8 cellular contexts compared by ENCODE assay signal in the genomic region with DNA sequence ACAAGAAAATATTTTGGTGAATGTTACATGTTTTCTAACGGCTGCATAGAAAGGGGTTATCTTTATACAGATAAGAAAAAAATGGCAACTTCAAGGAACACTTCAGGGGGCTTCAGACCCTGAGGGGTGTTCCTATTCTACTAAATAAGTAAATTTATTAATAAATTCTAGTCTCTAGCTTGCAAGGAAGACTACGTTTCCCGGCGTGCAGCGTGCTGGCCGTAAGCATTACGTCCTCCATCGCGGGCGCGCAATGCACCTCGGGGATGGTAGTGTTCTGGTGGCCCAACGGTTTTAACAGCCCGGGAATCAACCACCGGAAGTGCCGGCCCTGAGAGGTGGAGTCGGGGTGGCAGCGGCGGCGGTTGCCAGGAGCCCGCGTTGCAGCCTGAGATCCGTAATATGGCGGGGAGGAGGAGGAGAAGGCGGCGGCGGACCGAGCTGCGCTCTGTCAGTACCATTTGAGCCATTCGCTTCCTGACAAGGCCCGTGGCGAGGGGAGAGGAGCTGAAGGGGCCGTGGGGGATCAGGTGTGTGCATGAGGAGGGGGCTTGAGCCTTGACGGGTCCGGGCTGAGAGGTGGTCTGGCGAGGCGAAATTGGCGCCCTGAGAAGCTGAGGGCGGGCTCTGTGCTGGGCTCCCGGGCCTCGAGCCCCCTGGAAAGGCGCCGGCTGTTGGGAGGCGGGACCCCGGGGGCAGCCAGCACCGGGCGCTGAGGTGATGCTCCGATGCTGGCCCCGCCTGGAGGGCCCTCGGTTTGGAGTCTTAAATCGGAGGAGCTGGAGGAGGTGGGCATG. TPM values are rescaled to one million over a fixed set of nuclear protein-coding genes. Genes with fewer than 3 reads are reported as not detected.
A peak's percentile ranks its signal among the peaks of the same experiment; 100 is the strongest.
DNase-seq lines count a peak whose midpoint lies in the region; ATAC-seq, FAIRE-seq and TF ChIP-seq lines count a peak whose summit lies in the region.

A gene with protein sequence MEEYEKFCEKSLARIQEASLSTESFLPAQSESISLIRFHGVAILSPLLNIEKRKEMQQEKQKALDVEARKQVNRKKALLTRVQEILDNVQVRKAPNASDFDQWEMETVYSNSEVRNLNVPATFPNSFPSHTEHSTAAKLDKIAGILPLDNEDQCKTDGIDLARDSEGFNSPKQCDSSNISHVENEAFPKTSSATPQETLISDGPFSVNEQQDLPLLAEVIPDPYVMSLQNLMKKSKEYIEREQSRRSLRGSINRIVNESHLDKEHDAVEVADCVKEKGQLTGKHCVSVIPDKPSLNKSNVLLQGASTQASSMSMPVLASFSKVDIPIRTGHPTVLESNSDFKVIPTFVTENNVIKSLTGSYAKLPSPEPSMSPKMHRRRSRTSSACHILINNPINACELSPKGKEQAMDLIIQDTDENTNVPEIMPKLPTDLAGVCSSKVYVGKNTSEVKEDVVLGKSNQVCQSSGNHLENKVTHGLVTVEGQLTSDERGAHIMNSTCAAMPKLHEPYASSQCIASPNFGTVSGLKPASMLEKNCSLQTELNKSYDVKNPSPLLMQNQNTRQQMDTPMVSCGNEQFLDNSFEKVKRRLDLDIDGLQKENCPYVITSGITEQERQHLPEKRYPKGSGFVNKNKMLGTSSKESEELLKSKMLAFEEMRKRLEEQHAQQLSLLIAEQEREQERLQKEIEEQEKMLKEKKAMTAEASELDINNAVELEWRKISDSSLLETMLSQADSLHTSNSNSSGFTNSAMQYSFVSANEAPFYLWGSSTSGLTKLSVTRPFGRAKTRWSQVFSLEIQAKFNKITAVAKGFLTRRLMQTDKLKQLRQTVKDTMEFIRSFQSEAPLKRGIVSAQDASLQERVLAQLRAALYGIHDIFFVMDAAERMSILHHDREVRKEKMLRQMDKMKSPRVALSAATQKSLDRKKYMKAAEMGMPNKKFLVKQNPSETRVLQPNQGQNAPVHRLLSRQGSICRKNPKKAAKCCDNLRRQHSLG (plus strand): TSS at position 384 of the 797 bp plus-strand sequence. CDS start 3,940 bp downstream, outside the sequence.

- peak within 1 kb of the TSS; percentile 96 for H3K4me3 ChIP-seq in choroid plexus epithelial cell (ENCODE audit: low read depth, low read length)
- H3K4me3 ChIP-seq in kidney epithelial cell (ENCODE audit: low read depth, low read length) = peak within 1 kb of the TSS; percentile 99

- H3K4me3 Mint-ChIP-seq in activated CD4-positive, alpha-beta T cell treated with anti-CD3 and anti-CD28 coated beads for 36 hours = peak within 1 kb of the TSS; percentile 95

- H3K9me3 Mint-ChIP-seq in activated CD4-positive, alpha-beta T cell treated with anti-CD3 and anti-CD28 coated beads for 36 hours (ENCODE audit: low read depth) = no peaks in the 10 kb centered on the region

- peak; percentile 87 for FAIRE-seq in GM19239 (lab: Jason Lieb, UNC)

- ATAC-seq in HG03442 (IDR thresholded peaks at IDR 0.05; ENCODE audit: unreplicated experiment) = peak; percentile 59
- peak; percentile 90 for ATAC-seq in activated CD4-positive, alpha-beta T cell treated with anti-CD3 and anti-CD28 coated beads for 36 hours

- H3K36me3 ChIP-seq in kidney epithelial cell (ENCODE audit: control insufficient read depth, insufficient read depth, low read length) = no peaks in the 10 kb centered on the region

- intact Hi-C loops in activated CD4-positive, alpha-beta T cell treated with anti-CD3 and anti-CD28 coated beads for 36 hours (cut with DNase I, micrococcal nuclease) = loop anchor here (1.0 to 10.0 kb wide), 10 partner anchors 32 to 1375 kb away; a partner anchor contains a TSS

- TF ChIP-seq CTCF in choroid plexus epithelial cell (conservative IDR thresholded peaks at IDR 0.05; ENCODE audit: low read depth, low read length) (no peak), kidney epithelial cell (IDR thresholded peaks at IDR 0.05; ENCODE audit: insufficient read depth, low read length, poor library complexity, severe bottlenecking) (no peak)

- CTCF ChIA-PET in activated CD4-positive, alpha-beta T cell treated with anti-CD3 and anti-CD28 coated beads for 36 hours (lab: Charles Lee) = interaction anchor here (0.7 to 2.2 kb wide), 2 partner anchors 32 to 60 kb away, joined by 4 to 15 read pairs; a partner anchor contains a TSS

- H3K4me1 Mint-ChIP-seq in activated CD4-positive, alpha-beta T cell treated with anti-CD3 and anti-CD28 coated beads for 36 hours = peaks cover 30% of the 10 kb centered on the region

- no peaks in the 10 kb centered on the region for H3K27me3 Mint-ChIP-seq in activated CD4-positive, alpha-beta T cell treated with anti-CD3 and anti-CD28 coated beads for 36 hours

- H3K27ac Mint-ChIP-seq in activated CD4-positive, alpha-beta T cell treated with anti-CD3 and anti-CD28 coated beads for 36 hours = peak within 1 kb of the TSS; percentile 90

- H3K27me3 ChIP-seq in kidney epithelial cell (ENCODE audit: control insufficient read depth, insufficient read depth, low read length) = no peaks in the 10 kb centered on the region

- POLR2A ChIA-PET in activated CD4-positive, alpha-beta T cell treated with anti-CD3 and anti-CD28 coated beads for 36 hours (lab: Charles Lee) = interaction anchor here (0.7 to 2.3 kb wide), 2 partner anchors 18 to 31 kb away, joined by 4 to 27 read pairs; a partner anchor contains a TSS

- peaks cover 12% of the 10 kb centered on the region for H3K36me3 Mint-ChIP-seq in activated CD4-positive, alpha-beta T cell treated with anti-CD3 and anti-CD28 coated beads for 36 hours (ENCODE audit: low read depth)

- peak; percentile 99 for DNase-seq in Ammon's horn (ENCODE audit: low spot score)
- peak; percentile 70 for DNase-seq in GM19239 (ENCODE audit: insufficient read length, low spot score)
- DNase-seq in NCI-H524 (lab: John Stamatoyannopoulos, UW) = peak; percentile 94 to 96
- peak; percentile 98 for DNase-seq in activated CD4-positive, alpha-beta T cell treated with anti-CD3 and anti-CD28 coated beads for 36 hours
- peak; percentile 98 for DNase-seq in choroid plexus epithelial cell (ENCODE audit: low read depth)
- DNase-seq in kidney epithelial cell (ENCODE audit: low read depth) = peak; percentile 81
- DNase-seq in stimulated activated CD4-positive, alpha-beta T cell treated with anti-CD3 and anti-CD28 coated beads, Interleukin-15, amount 100 ng/mL, for 24 hours = peak; percentile 98

RNA-seq across cellular contexts. Expression of the gene that starts here (rescaled TPM):
- total RNA-seq in activated CD4-positive, alpha-beta T cell treated with anti-CD3 and anti-CD28 coated beads for 36 hours = 10 to 100 TPM; 24.1 to 25.5 TPM
- 6.6 and 7.4 TPM in 2 replicates for total RNA-seq in kidney epithelial cell

Comparison
In these comparisons a context has a peak if more than half of its experiments do, and no peak if none do; other contexts are left out.
1. Peak in every context shown above with its lines: DNase-seq, ATAC-seq and H3K4me3 ChIP-seq.